ENCODE assay signal across 3 cellular contexts in the genomic region with DNA sequence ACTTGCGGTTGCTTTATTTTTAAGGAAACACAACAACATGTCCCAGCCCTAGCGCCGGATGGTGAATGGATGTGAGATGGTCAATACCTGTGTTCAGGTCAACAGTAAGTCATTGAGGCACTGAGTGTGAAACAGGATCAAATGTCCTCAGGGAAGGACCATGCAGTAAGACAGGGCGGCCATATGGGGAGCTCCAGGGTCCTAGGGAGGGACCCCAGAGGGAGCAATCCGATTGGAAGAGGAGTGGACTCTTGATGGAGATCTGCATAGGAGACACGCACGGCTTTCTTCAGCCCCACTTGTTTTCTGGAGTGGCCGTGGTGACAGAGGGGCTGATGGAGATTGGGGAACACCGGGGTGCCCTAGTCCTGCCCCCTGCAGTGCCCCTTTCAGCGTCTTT.
TF ChIP-seq lines count a peak whose summit lies in the region.

No MANE protein-coding gene starts in this region.

TF ChIP-seq in GM23338, 12 proteins besides CTCF, POLR2A, EP300 and RAD21 (continues in another document):
- TF ChIP-seq ZNF114 (CRISPR knock-in tag; IDR thresholded peaks at IDR 0.05) (no peak), REST (IDR thresholded peaks at IDR 0.05; ENCODE audit: unreplicated experiment) (no peak), JUNB (IDR thresholded peaks at IDR 0.05; ENCODE audit: unreplicated experiment) (no peak), EZH2phosphoT487 (IDR thresholded peaks at IDR 0.05; ENCODE audit: unreplicated experiment) (no peak)

TF ChIP-seq in HCT116, 20 proteins besides CTCF, POLR2A, EP300 and RAD21:
- no peak for TF ChIP-seq FOSL1 (IDR thresholded peaks at IDR 0.05; ENCODE audit: low read depth)
- no peak for TF ChIP-seq REST (IDR thresholded peaks at IDR 0.05; ENCODE audit: low read depth)
- TF ChIP-seq ATF3 (IDR thresholded peaks at IDR 0.05) = no peak
- TF ChIP-seq, protein P1, sequence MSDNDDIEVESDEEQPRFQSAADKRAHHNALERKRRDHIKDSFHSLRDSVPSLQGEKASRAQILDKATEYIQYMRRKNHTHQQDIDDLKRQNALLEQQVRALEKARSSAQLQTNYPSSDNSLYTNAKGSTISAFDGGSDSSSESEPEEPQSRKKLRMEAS (IDR thresholded peaks at IDR 0.05) = no peak
- no peak for TF ChIP-seq ZFX (IDR thresholded peaks at IDR 0.05)
- TF ChIP-seq SP1 (IDR thresholded peaks at IDR 0.05; ENCODE audit: low read depth) = no peak
- TF ChIP-seq ZBTB33 (IDR thresholded peaks at IDR 0.05; ENCODE audit: extremely low read depth, insufficient replicate concordance, low read length) = no peak
- TF ChIP-seq EZH2 (IDR thresholded peaks at IDR 0.05) = no peak
- no peak for TF ChIP-seq EGR1 (IDR thresholded peaks at IDR 0.05; ENCODE audit: low read depth)
- no peak for TF ChIP-seq ZNF274 (IDR thresholded peaks at IDR 0.05; ENCODE audit: low read depth, low read length)
- TF ChIP-seq CEBPB (IDR thresholded peaks at IDR 0.05; ENCODE audit: low read depth) = no peak
- no peak for TF ChIP-seq YY1 (IDR thresholded peaks at IDR 0.05; ENCODE audit: extremely low read depth, insufficient replicate concordance, low read depth, low read length)
- TF ChIP-seq CBX3 (IDR thresholded peaks at IDR 0.05; ENCODE audit: low read depth) = no peak
- no peak for TF ChIP-seq POLR2AphosphoS5 (IDR thresholded peaks at IDR 0.05; ENCODE audit: low read depth, low read length)
- no peak for TF ChIP-seq EZH2phosphoT487 (IDR thresholded peaks at IDR 0.05; ENCODE audit: borderline replicate concordance)
- no peak for TF ChIP-seq SIN3A (IDR thresholded peaks at IDR 0.05; ENCODE audit: low read depth)
- no peak for TF ChIP-seq JUND (IDR thresholded peaks at IDR 0.05)

TF ChIP-seq in H1, 55 proteins besides CTCF, POLR2A, EP300 and RAD21:
- TF ChIP-seq CTBP2 (IDR thresholded peaks at IDR 0.05; ENCODE audit: borderline replicate concordance, insufficient read depth, insufficient read length, low read length) = no peak
- TF ChIP-seq HDAC2 (IDR thresholded peaks at IDR 0.05; ENCODE audit: borderline replicate concordance in 1 of 2, low read depth in 2 of 2, low read length in 2 of 2) = no peak
- TF ChIP-seq EGR1 (IDR thresholded peaks at IDR 0.05; ENCODE audit: borderline replicate concordance, low read depth, low read length) = no peak
- no peak for TF ChIP-seq CREB1 (IDR thresholded peaks at IDR 0.05)
- no peak for TF ChIP-seq EZH2 (IDR thresholded peaks at IDR 0.05; ENCODE audit: low read depth, low read length, severe bottlenecking)
- TF ChIP-seq KDM4A (IDR thresholded peaks at IDR 0.05; ENCODE audit: low read depth, low read length, severe bottlenecking) = no peak
- TF ChIP-seq NRF1 (IDR thresholded peaks at IDR 0.05; ENCODE audit: low read depth, low read length) = no peak
- TF ChIP-seq PHF8 (conservative IDR thresholded peaks at IDR 0.05; ENCODE audit: low read depth, low read length) = no peak
- TF ChIP-seq RFX5 (IDR thresholded peaks at IDR 0.05; ENCODE audit: borderline replicate concordance, low read depth, low read length) = no peak
- TF ChIP-seq CHD7 (IDR thresholded peaks at IDR 0.05; ENCODE audit: insufficient replicate concordance, low read length) = no peak
- TF ChIP-seq TBP (IDR thresholded peaks at IDR 0.05; ENCODE audit: low read depth, low read length) = no peak
- TF ChIP-seq RNF2 (IDR thresholded peaks at IDR 0.05; ENCODE audit: borderline replicate concordance, low read depth, low read length, missing control alignments, poor library complexity, severe bottlenecking) = no peak
- no peak for TF ChIP-seq POU5F1 (IDR thresholded peaks at IDR 0.05; ENCODE audit: low read depth, low read length)
- no peak for TF ChIP-seq SUZ12 (IDR thresholded peaks at IDR 0.05; ENCODE audit: low read length)
